Comparison of ENCODE assay signal across 1 cellular context in genomic region chr7:13749666-13750065, GRCh38.
TF ChIP-seq lines count a peak whose summit lies in the region.

No MANE protein-coding gene starts in this region.

TF ChIP-seq in H1, 55 proteins besides CTCF, POLR2A, EP300 and RAD21 (continued from another document):
- TF ChIP-seq BCL11A (IDR thresholded peaks at IDR 0.05; ENCODE audit: low read depth in 2 of 2, low read length in 2 of 2) (no peak), CHD2 (IDR thresholded peaks at IDR 0.05; ENCODE audit: low read length) (no peak), NANOG (IDR thresholded peaks at IDR 0.05; ENCODE audit: insufficient read depth, low read depth, low read length, poor library complexity, severe bottlenecking) (no peak), CTBP2 (IDR thresholded peaks at IDR 0.05; ENCODE audit: borderline replicate concordance, insufficient read depth, insufficient read length, low read length) (no peak), TBP (IDR thresholded peaks at IDR 0.05; ENCODE audit: low read depth, low read length) (no peak), SUZ12 (IDR thresholded peaks at IDR 0.05; ENCODE audit: low read length) (no peak), YY1 (IDR thresholded peaks at IDR 0.05; ENCODE audit: low read depth, low read length) (no peak), USF2 (IDR thresholded peaks at IDR 0.05; ENCODE audit: low read length) (no peak), MAX (IDR thresholded peaks at IDR 0.05) (no peak)
